ENCODE assay signal across 26 cellular contexts in genomic region chr7:135790371-135790977, GRCh38. TPM values are rescaled to one million over a fixed set of nuclear protein-coding genes. Genes with fewer than 3 reads are reported as not detected.
"Had no signal": no experiment of that assay in that cellular context is flagged by ENCODE, and none has a peak within 500 bp of the region (broad histone marks: within the 10 kb centered on the region; RNA-seq: fewer than 3 reads in every experiment).

No MANE protein-coding gene starts in this region.

- DNase-seq: activated B cell treated with CpG ODN at 0.5 μM for 24 hours; activated CD4-positive, alpha-beta T cell treated with anti-CD3 and anti-CD28 coated beads for 36 hours; activated CD4-positive, alpha-beta T cell treated with anti-CD3 and anti-CD28 coated beads, Interleukin-2, amount 50 U/mL, for 4 hours; activated CD8-positive, alpha-beta memory T cell treated with anti-CD3 and anti-CD28 coated beads for 24 hours; activated CD8-positive, alpha-beta memory T cell treated with anti-CD3 and anti-CD28 coated beads, Interleukin-2, amount 50 U/mL, for 4 hours; activated T-cell treated with anti-CD3 and anti-CD28 coated beads, Interleukin-2, amount 50 U/mL, for 24 hours; aorta; caudate nucleus; effector CD4-positive, alpha-beta T cell; foreskin keratinocyte; left lung; ovary; stimulated activated CD4-positive, alpha-beta T cell treated with anti-CD3 and anti-CD28 coated beads, Interleukin-4, amount 100 ng/mL, for 24 hours; stimulated activated naive CD8-positive, alpha-beta T cell treated with anti-CD3 and anti-CD28 coated beads, Interleukin-15, Interleukin-2, amounts not matched to agents 100 U/mL and 50 U/mL, for 24 hours; T1000 had no signal

- H3K27me3 ChIP-seq: foreskin keratinocyte, left lung, ovary, tibial nerve had no signal

- H3K27ac Mint-ChIP-seq: activated B cell treated with CpG ODN at 0.5 μM for 24 hours; activated CD4-positive, alpha-beta T cell treated with anti-CD3 and anti-CD28 coated beads for 36 hours; activated T-cell treated with anti-CD3 and anti-CD28 coated beads, Interleukin-2, amount 50 U/mL, for 24 hours; activated T-helper 17 cell treated with anti-CD3 and anti-CD28 coated beads, Interleukin-2, amount 50 U/mL, for 72 hours; brain; dendritic cell treated with granulocyte-macrophage colony-stimulating factor and Interleukin-4, amounts not matched to agents 40 ng/mL and 50 ng/mL, for 4 days; memory B cell; natural killer cell treated with Interleukin-12 subunit alpha and Interleukin-12 subunit beta and Interleukin-15 and Interleukin-18, amount 100 ng/mL, for 72 hours had no signal

- H3K9me3 ChIP-seq: left lung, ovary, prostate gland, tibial nerve had no signal

- H3K4me1 Mint-ChIP-seq: activated B cell treated with CpG ODN at 0.5 μM for 24 hours; activated CD4-positive, alpha-beta T cell treated with anti-CD3 and anti-CD28 coated beads for 36 hours; brain; memory B cell had no signal

- H3K4me3 ChIP-seq: left lung, ovary, prostate gland, tibial nerve had no signal

- H3K4me3 Mint-ChIP-seq: activated B cell treated with CpG ODN at 0.5 μM for 24 hours; activated CD4-positive, alpha-beta T cell treated with anti-CD3 and anti-CD28 coated beads for 36 hours; activated T-cell treated with anti-CD3 and anti-CD28 coated beads, Interleukin-2, amount 50 U/mL, for 24 hours; activated T-helper 17 cell treated with anti-CD3 and anti-CD28 coated beads, Interleukin-2, amount 50 U/mL, for 72 hours; brain; dendritic cell treated with granulocyte-macrophage colony-stimulating factor and Interleukin-4, amounts not matched to agents 40 ng/mL and 50 ng/mL, for 4 days; memory B cell; natural killer cell treated with Interleukin-12 subunit alpha and Interleukin-12 subunit beta and Interleukin-15 and Interleukin-18, amount 100 ng/mL, for 72 hours had no signal

- H3K27ac ChIP-seq: foreskin keratinocyte, left lung, ovary, prostate gland, tibial nerve had no signal

- H3K36me3 ChIP-seq: left lung, ovary, prostate gland, tibial nerve had no signal

- H3K9me3 Mint-ChIP-seq: activated B cell treated with CpG ODN at 0.5 μM for 24 hours; activated naive CD4-positive, alpha-beta T cell treated with anti-CD3 and anti-CD28 coated beads, Interleukin-2, amount 50 U/mL, for 72 hours; activated T-cell treated with anti-CD3 and anti-CD28 coated beads, Interleukin-2, amount 50 U/mL, for 24 hours; dendritic cell treated with granulocyte-macrophage colony-stimulating factor and Interleukin-4, amounts not matched to agents 40 ng/mL and 50 ng/mL, for 4 days; memory B cell; natural killer cell treated with Interleukin-12 subunit alpha and Interleukin-12 subunit beta and Interleukin-15 and Interleukin-18, amount 100 ng/mL, for 72 hours had no signal

- H3K27me3 Mint-ChIP-seq: dendritic cell treated with granulocyte-macrophage colony-stimulating factor and Interleukin-4, amounts not matched to agents 40 ng/mL and 50 ng/mL, for 4 days had no signal

- H3K4me1 ChIP-seq: foreskin keratinocyte, prostate gland had no signal

- H3K36me3 Mint-ChIP-seq: activated naive CD4-positive, alpha-beta T cell treated with anti-CD3 and anti-CD28 coated beads, Interleukin-2, amount 50 U/mL, for 72 hours; brain; natural killer cell treated with Interleukin-12 subunit alpha and Interleukin-12 subunit beta and Interleukin-15 and Interleukin-18, amount 100 ng/mL, for 72 hours had no signal

- ATAC-seq: activated CD4-positive, alpha-beta T cell treated with anti-CD3 and anti-CD28 coated beads for 36 hours; activated naive CD4-positive, alpha-beta T cell treated with anti-CD3 and anti-CD28 coated beads, Interleukin-2, amount 50 U/mL, for 72 hours; activated T-helper 17 cell treated with anti-CD3 and anti-CD28 coated beads, Interleukin-2, amount 50 U/mL, for 72 hours; foreskin keratinocyte; left lung; natural killer cell treated with Interleukin-12 subunit alpha and Interleukin-12 subunit beta and Interleukin-15 and Interleukin-18, amount 100 ng/mL, for 72 hours; stimulated activated naive CD8-positive, alpha-beta T cell treated with anti-CD3 and anti-CD28 coated beads, Interleukin-15, Interleukin-2, amounts not matched to agents 100 U/mL and 50 U/mL, for 24 hours had no signal

RNA-seq across cellular contexts. Expression of gene FAM180A, which starts 41.9 kb away (rescaled TPM):
- total RNA-seq: activated B cell treated with CpG ODN at 0.5 μM for 24 hours; activated CD4-positive, alpha-beta T cell treated with anti-CD3 and anti-CD28 coated beads for 36 hours; activated naive CD4-positive, alpha-beta T cell treated with anti-CD3 and anti-CD28 coated beads, Interleukin-2, amount 50 U/mL, for 72 hours; activated T-helper 17 cell treated with anti-CD3 and anti-CD28 coated beads, Interleukin-2, amount 50 U/mL, for 72 hours; epithelial cell of proximal tubule; glomerular endothelial cell; kidney epithelial cell; natural killer cell treated with Interleukin-12 subunit alpha and Interleukin-12 subunit beta and Interleukin-15 and Interleukin-18, amount 100 ng/mL, for 72 hours had no signal
